In the genomic region with DNA sequence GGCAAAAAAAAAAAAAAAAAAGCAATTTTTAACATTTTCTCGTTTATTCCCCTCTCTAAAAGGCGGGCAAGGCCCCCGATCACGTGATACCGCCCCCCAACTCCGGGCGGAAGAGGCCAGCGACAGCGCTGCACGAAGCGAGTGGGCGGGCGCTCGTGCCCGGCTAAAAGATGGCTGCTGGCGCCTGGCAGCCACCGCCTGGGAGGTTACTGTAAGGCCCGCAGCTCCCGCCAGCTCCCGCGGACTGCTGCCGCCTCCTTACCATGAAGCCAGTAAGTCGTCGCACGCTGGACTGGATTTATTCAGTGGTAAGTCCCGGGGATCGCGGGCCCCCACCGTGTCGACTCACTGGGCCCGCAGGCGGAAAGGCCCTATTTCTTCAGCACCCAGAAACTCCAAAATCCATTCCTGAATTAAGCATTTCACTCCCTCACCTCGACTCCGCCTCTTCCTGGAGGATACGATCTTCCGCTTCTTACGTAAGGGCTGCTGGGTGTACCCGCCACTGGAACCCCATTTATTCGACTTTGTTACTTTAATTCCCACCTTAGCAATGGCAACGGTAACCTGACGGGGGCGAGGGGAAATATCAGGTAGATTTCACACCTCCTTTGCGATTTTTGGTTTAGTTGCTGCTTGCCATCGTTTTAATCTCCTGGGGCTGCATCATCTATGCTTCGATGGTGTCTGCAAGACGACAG, we compare ENCODE assay signal across 8 cellular contexts.
DNase-seq lines count a peak whose midpoint lies in the region; ATAC-seq lines count a peak whose summit lies in the region.

A gene with protein sequence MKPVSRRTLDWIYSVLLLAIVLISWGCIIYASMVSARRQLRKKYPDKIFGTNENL (plus strand): TSS at position 156 of the 701 bp plus-strand sequence. CDS start 108 bp downstream, at position 264.
Gene TOPORS (minus strand): TSS at position 415 of the 701 bp plus-strand sequence. CDS start 150 bp downstream, at position 265.

- DNase-seq in AG20443 (ENCODE audit: low spot score) (peak; percentile 94), NCI-H446 (lab: John Stamatoyannopoulos, UW) (peak; percentile 87 to 94), caudate nucleus (lab: John Stamatoyannopoulos, UW) (peak; percentile 23 to 98 (median 89)), islet precursor cell (peak; percentile 94)
- peak; percentile 74 to 84 (median 76) for DNase-seq in activated CD4-positive, CD25-positive, alpha-beta regulatory T cell (lab: John Stamatoyannopoulos, UW)
- peak; percentile 81 to 88 (median 87) for DNase-seq in stimulated activated CD4-positive, alpha-beta T cell treated with anti-CD3 and anti-CD28 coated beads, Interleukin-12 subunit alpha, Interleukin-12 subunit beta, amount 100 ng/mL, for 48 hours (ENCODE audit: low read depth in 2 of 3, low spot score in 1 of 3)

- ATAC-seq in GM19043 (IDR thresholded peaks at IDR 0.05; ENCODE audit: low read depth, unreplicated experiment) = peak; percentile 66
- ATAC-seq in HG03354 (IDR thresholded peaks at IDR 0.05; ENCODE audit: poor library complexity, severe bottlenecking, unreplicated experiment) = peak; percentile 73

- H3K27ac ChIP-seq in caudate nucleus (ENCODE audit: low read depth, low read length) = peak within 1 kb of the TSS; percentile 98

Comparison
In these comparisons a context has a peak if more than half of its experiments do, and no peak if none do; other contexts are left out.
1. Peak in every context shown above with its lines: DNase-seq, ATAC-seq and H3K27ac ChIP-seq.